ENCODE assay signal across 12 cellular contexts in the genomic region with DNA sequence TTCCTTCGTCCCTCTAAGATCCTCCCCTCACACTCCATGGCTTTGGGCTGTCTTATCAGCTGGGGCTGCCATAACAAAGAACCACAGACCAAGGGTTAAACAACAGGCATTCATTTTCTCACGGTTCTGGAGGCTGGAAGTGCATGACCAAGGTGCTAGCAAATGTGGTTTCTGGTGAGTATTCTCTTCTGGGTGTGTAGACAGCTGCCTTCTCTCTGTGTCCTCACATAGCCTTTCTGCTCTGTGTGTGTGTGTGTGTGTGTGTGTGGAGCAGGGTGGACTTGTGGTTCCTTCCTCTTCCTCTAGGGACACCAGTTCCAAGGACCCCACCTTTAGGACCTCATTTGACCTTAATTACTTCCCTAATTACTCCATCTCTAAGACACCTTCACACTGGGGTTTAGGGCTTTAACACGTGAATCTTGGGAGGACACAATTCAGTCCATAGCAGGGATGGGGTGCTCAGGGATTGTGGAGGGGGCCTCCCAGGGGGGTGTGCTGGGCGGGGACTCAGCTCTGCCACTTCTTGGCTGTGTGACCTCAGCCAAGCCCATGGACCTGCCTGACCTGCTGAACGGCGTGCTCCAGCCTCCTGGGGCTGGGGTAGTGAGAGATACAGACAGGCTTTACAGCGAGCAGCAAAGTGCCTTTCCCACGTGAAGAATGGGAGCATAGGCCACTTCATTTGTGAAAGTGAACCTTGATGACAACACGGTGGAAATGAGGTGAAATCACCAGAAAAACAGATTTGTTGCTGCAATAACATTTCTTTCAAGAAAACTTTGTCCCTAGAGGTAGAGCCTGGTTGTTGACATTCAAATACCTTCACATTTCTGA. TPM values are rescaled to one million over a fixed set of nuclear protein-coding genes. Genes with fewer than 3 reads are reported as not detected.
A peak's percentile ranks its signal among the peaks of the same experiment; 100 is the strongest.
DNase-seq lines count a peak whose midpoint lies in the region; ATAC-seq and TF ChIP-seq lines count a peak whose summit lies in the region.
"Had no signal": no experiment of that assay in that cellular context is flagged by ENCODE, and none has a peak within 500 bp of the region (broad histone marks: within the 10 kb centered on the region; RNA-seq: fewer than 3 reads in every experiment).

No MANE protein-coding gene starts in this region.

- ATAC-seq in Right ventricle myocardium superior (ENCODE audit: poor library complexity) (no peak), left ventricle myocardium superior (peak; percentile 52), upper lobe of right lung (peak; percentile 38), GM21723 (IDR thresholded peaks at IDR 0.05; ENCODE audit: unreplicated experiment) (no peak)

- no peaks in the 10 kb centered on the region for H3K27me3 ChIP-seq in cardiac muscle cell
- no peaks in the 10 kb centered on the region for H3K27me3 ChIP-seq in upper lobe of right lung
- H3K27me3 ChIP-seq: ascending aorta had no signal

- TF ChIP-seq CTCF in cardiac muscle cell (IDR thresholded peaks at IDR 0.05; ENCODE audit: low read depth, low read length) = peak; percentile 9
- no peak for TF ChIP-seq CTCF in upper lobe of right lung (IDR thresholded peaks at IDR 0.05)

- H3K9me3 ChIP-seq in cardiac muscle cell (ENCODE audit: low read depth) (no peaks in the 10 kb centered on the region), upper lobe of right lung (no peaks in the 10 kb centered on the region)
- H3K9me3 ChIP-seq: ascending aorta had no signal

- no peaks in the 10 kb centered on the region for H3K4me1 ChIP-seq in cardiac muscle cell (ENCODE audit: low read depth)
- H3K4me1 ChIP-seq in upper lobe of right lung = no peaks in the 10 kb centered on the region
- H3K4me1 ChIP-seq: ascending aorta had no signal

- H3K27ac ChIP-seq in cardiac muscle cell (no peak overlapping the region), upper lobe of right lung (no peak overlapping the region)
- H3K27ac ChIP-seq: ascending aorta had no signal

- intact Hi-C loops in Right ventricle myocardium superior (cut with DNase I) (no loop called here), left ventricle myocardium superior (cut with micrococcal nuclease) (no loop called here), upper lobe of right lung (cut with DNase I) (no loop called here)

- H3K4me3 ChIP-seq in cardiac muscle cell (no peak overlapping the region), upper lobe of right lung (no peak overlapping the region)
- H3K4me3 ChIP-seq: ascending aorta had no signal

- DNase-seq in cardiac muscle cell (ENCODE audit: low read depth in 1 of 2, low spot score in 1 of 2) (peak in 1 of 2 donors; percentile 53), Right ventricle myocardium superior (no peak), SKM-1 treated with dmso at 0.1 percent for 144 hours (lab: John Stamatoyannopoulos, UW; ENCODE audit: unreplicated experiment) (peak; percentile 63), left ventricle myocardium superior (no peak), upper lobe of right lung (peak; percentile 31), GF-D8 (lab: John Stamatoyannopoulos, UW) (no peak), cerebellar cortex (ENCODE audit: low spot score) (no peak)
- DNase-seq: activated CD4-positive, alpha-beta T cell treated with anti-CD3 and anti-CD28 coated beads, Interleukin-2, amount 50 U/mL, for 48 hours; KG1; posterior cingulate gyrus had no signal

- H3K36me3 ChIP-seq in cardiac muscle cell (no peaks in the 10 kb centered on the region), upper lobe of right lung (no peaks in the 10 kb centered on the region)
- H3K36me3 ChIP-seq: ascending aorta had no signal

RNA-seq across cellular contexts. Expression of gene ACKR3, which starts 38.1 kb away (rescaled TPM):
- 2.1 and 2.5 TPM in 2 replicates for total RNA-seq in cardiac muscle cell
- polyA plus RNA-seq in cardiac muscle cell = 4.3 and 5.7 TPM in 2 replicates
- total RNA-seq in Right ventricle myocardium superior = 27.9 TPM
- 25.4 TPM for total RNA-seq in left ventricle myocardium superior
- 9.1 TPM for total RNA-seq in upper lobe of right lung

Comparison
In these comparisons a context has a peak if more than half of its experiments do, and no peak if none do; other contexts are left out.
1. ATAC-seq: peak in left ventricle myocardium superior (single experiment) and upper lobe of right lung (single experiment); none in Right ventricle myocardium superior (single experiment) and GM21723 (single experiment).
2. DNase-seq: peak in SKM-1 treated with dmso at 0.1 percent for 144 hours (single experiment) and upper lobe of right lung (single experiment); none in Right ventricle myocardium superior (single experiment), left ventricle myocardium superior (single experiment), GF-D8 (single experiment) and cerebellar cortex (single experiment).